In genomic region chr3:101780661-101781060, GRCh38 we compare ENCODE assay signal across 8 cellular contexts. TPM values are rescaled to one million over a fixed set of nuclear protein-coding genes. Genes with fewer than 3 reads are reported as not detected.
DNase-seq lines count a peak whose midpoint lies in the region; ATAC-seq and TF ChIP-seq lines count a peak whose summit lies in the region.

No MANE protein-coding gene starts in this region.

- peak overlapping the region; percentile 95 for H3K4me3 ChIP-seq in psoas muscle

- intact Hi-C loops in psoas muscle (cut with DNase I), result no loop called here

- H3K27ac ChIP-seq in RWPE1 (no peak overlapping the region), psoas muscle (peak overlapping the region; percentile 95)

- H3K9me3 ChIP-seq in psoas muscle, result no peaks in the 10 kb centered on the region

- H3K27me3 ChIP-seq in psoas muscle (ENCODE audit: insufficient read depth in 3 of 3, low read length in 2 of 3), result no peaks in the 10 kb centered on the region

- CTCF ChIA-PET in RWPE1 (lab: Yijun Ruan, JAX), result no interaction called here

- TF ChIP-seq CTCF in RWPE1 (conservative IDR thresholded peaks at IDR 0.05; ENCODE audit: low read depth) (no peak), psoas muscle (IDR thresholded peaks at IDR 0.05) (no peak)

- DNase-seq in GM04504 (ENCODE audit: low read depth) (peak; percentile 65), RWPE1 (ENCODE audit: low spot score) (peak; percentile 50), fibroblast of gingiva (ENCODE audit: low read depth) (peak; percentile 77), psoas muscle (no peak), NCI-H2081 (lab: John Stamatoyannopoulos, UW) (no peak), NCI-H2081 treated with DMSO at 0.1 percent for 48 hours (lab: John Stamatoyannopoulos, UW) (no peak), NCI-H1092 (lab: John Stamatoyannopoulos, UW) (no peak)

- H3K4me1 ChIP-seq in psoas muscle, result peaks cover 43% of the 10 kb centered on the region

- peaks cover 3 to 32% of the 10 kb centered on the region in 2 donors for H3K36me3 ChIP-seq in psoas muscle (ENCODE audit: insufficient read depth in 1 of 2, low read depth in 1 of 2)

- peak in 3 of 4 donors; percentile 30 to 45 (median 37) for ATAC-seq in psoas muscle
- ATAC-seq in HG02588 (IDR thresholded peaks at IDR 0.05; ENCODE audit: unreplicated experiment), result no peak

- POLR2A ChIA-PET in RWPE1 (lab: Yijun Ruan, JAX; ENCODE audit: low non-redundant PET), result no interaction called here

- WGBS in psoas muscle, 3 donors, result 18 to 32% (median 23%) methylated on average over 2 of the region's 2 CpGs

RNA-seq across cellular contexts. Expression of gene NXPE3, which starts 1.6 kb away (rescaled TPM):
- 10 to 100 TPM; 37.4 to 59.3 (median 45.6) TPM for total RNA-seq in psoas muscle
- polyA plus RNA-seq in psoas muscle, result 10 to 100 TPM; 10.8 to 67.7 (median 17.5) TPM

RNA-seq across cellular contexts. Expression of gene CEP97, which starts 56.2 kb away (rescaled TPM):
- total RNA-seq in psoas muscle, result 10 to 100 TPM in 1 of 4 donors, 1 to 10 TPM in 3; 5.9 to 12.5 (median 7.9) TPM
- polyA plus RNA-seq in psoas muscle, result 1 to 10 TPM; 1.6 to 6.3 (median 1.9) TPM

Comparison
In these comparisons a context has a peak if more than half of its experiments do, and no peak if none do; other contexts are left out.
1. DNase-seq: peak in GM04504 (single experiment), RWPE1 (single experiment) and fibroblast of gingiva (single experiment); none in psoas muscle (0 of 2), NCI-H2081 (0 of 2), NCI-H2081 treated with DMSO at 0.1 percent for 48 hours (single experiment) and NCI-H1092 (single experiment).